In the genomic region with DNA sequence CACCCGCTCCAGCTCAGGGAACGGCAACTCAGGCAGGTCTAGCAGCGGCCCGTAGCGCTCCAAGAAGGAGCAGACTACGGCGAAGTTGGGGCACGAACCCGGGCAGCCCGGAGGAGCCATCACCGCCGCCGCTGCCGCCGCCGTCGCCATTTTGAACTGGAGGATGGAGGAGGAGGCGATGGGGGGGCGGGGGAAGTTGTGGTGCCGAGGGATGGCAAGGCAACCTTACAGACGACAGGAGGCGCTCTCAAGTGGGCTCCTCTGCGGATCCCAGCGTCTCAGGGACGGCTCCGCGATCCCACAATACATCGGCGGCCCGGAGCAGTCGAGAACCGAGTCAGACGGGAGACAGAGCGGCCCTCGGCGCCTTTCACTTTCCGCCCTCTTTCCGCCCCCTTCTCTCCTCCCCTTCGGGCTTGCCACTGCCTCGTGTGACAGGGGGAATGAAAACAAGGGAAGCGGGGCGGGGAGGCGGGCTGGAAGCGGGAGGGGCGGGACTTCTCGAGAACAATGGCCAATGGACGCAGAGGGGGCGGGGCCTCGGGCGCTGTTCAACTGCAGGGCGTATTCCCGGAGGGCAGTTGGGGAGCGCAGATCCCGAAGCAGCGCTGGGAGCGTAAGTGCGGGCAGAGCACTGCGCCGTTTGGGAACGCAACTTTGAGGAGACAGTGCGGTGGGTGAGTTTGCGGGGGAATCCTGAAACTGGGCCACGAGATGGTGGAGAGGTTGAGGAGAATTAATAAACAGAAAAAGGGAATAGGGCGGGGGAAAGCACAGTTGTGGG, we compare ENCODE assay signal across 8 cellular contexts. TPM values are rescaled to one million over a fixed set of nuclear protein-coding genes. Genes with fewer than 3 reads are reported as not detected.
A peak's percentile ranks its signal among the peaks of the same experiment; 100 is the strongest.
DNase-seq lines count a peak whose midpoint lies in the region; ATAC-seq and TF ChIP-seq lines count a peak whose summit lies in the region.

Gene AAMDC (plus strand): TSS at position 580 of the 784 bp plus-strand sequence. CDS start 21,353 bp downstream, outside the sequence.
Gene RSF1 (minus strand): TSS at position 158 of the 784 bp plus-strand sequence. CDS start 8 bp downstream, at position 150.

- intact Hi-C loops in lower leg skin (cut with DNase I; ENCODE audit: low total_unique reads) = no loop called here

- peak within 1 kb of the TSS; percentile 99 for H3K4me3 ChIP-seq in lower leg skin (ENCODE audit: low read depth, poor library complexity, severe bottlenecking)

- TF ChIP-seq POLR2A in lower leg skin (IDR thresholded peaks at IDR 0.05) = no peak

- DNase-seq in CD1c-positive myeloid dendritic cell (ENCODE audit: extremely low spot score) = peak; percentile 98
- peak; percentile 96 for DNase-seq in NCI-H748 (lab: John Stamatoyannopoulos, UW; ENCODE audit: unreplicated experiment)
- DNase-seq in activated CD4-positive, alpha-beta T cell treated with anti-CD3 and anti-CD28 coated beads, Interleukin-2, amount 50 U/mL, for 4 hours = peak; percentile 97
- peak; percentile 95 to 99 for DNase-seq in dermis microvascular lymphatic vessel endothelial cell (ENCODE audit: low read depth in 2 of 2)
- DNase-seq in lower leg skin (ENCODE audit: low spot score in 2 of 2) = peak; percentile 98 to 100
- peak; percentile 96 to 97 for DNase-seq in stimulated activated CD4-positive, alpha-beta T cell treated with anti-CD3 and anti-CD28 coated beads, Interleukin-4, amount 100 ng/mL, for 48 hours (ENCODE audit: low read depth in 2 of 2)

- 0% methylated on average over 45 to 59 of the region's 64 CpGs for WGBS in lower leg skin, 2 donors

- TF ChIP-seq CTCF in lower leg skin (IDR thresholded peaks at IDR 0.05) = no peak

- ATAC-seq in GM19372 (IDR thresholded peaks at IDR 0.05; ENCODE audit: low read depth, unreplicated experiment) (peak; percentile 83), HG03558 (IDR thresholded peaks at IDR 0.05; ENCODE audit: extremely low read depth, unreplicated experiment) (peak; percentile 60)

RNA-seq across cellular contexts. Expression of gene AAMDC, which starts in this region (rescaled TPM):
- 27.7 and 31.6 TPM in 2 replicates for total RNA-seq in dermis microvascular lymphatic vessel endothelial cell
- total RNA-seq in lower leg skin = 10 to 100 TPM; 23.3 to 67.7 (median 26.5) TPM

RNA-seq across cellular contexts. Expression of gene RSF1, which starts in this region (rescaled TPM):
- 12.8 and 16.8 TPM in 2 replicates for total RNA-seq in dermis microvascular lymphatic vessel endothelial cell
- 10 to 100 TPM; 32.2 to 51.5 (median 46.9) TPM for total RNA-seq in lower leg skin

Comparison
In these comparisons a context has a peak if more than half of its experiments do, and no peak if none do; other contexts are left out.
1. Peak in every context shown above with its lines: DNase-seq, ATAC-seq and H3K4me3 ChIP-seq.